Comparison of ENCODE assay signal across 9 cellular contexts in genomic region chr1:112904071-112904830, GRCh38. TPM values are rescaled to one million over a fixed set of nuclear protein-coding genes. Genes with fewer than 3 reads are reported as not detected.
DNase-seq lines count a peak whose midpoint lies in the region; ATAC-seq and TF ChIP-seq lines count a peak whose summit lies in the region.
"Had no signal": no experiment of that assay in that cellular context is flagged by ENCODE, and none has a peak within 500 bp of the region (broad histone marks: within the 10 kb centered on the region; RNA-seq: fewer than 3 reads in every experiment).

No MANE protein-coding gene starts in this region.

- peaks cover 2% of the 10 kb centered on the region for H3K36me3 Mint-ChIP-seq in activated CD4-positive, alpha-beta T cell treated with anti-CD3 and anti-CD28 coated beads, Interleukin-2, amount 10 ng/mL, durations not matched to agents 7 days and 5 days (ENCODE audit: low read depth)

- H3K4me3 ChIP-seq in foreskin fibroblast (ENCODE audit: low read depth in 1 of 2, low read length in 2 of 2) = no peak overlapping the region
- H3K4me3 ChIP-seq: BLaER1 had no signal

- DNase-seq in activated T-cell treated with anti-CD3 and anti-CD28 coated beads for 24 hours (ENCODE audit: low read depth) (peak; percentile 54), foreskin fibroblast (peak; percentile 71 to 76), middle frontal gyrus (ENCODE audit: extremely low spot score, low spot score) (no peak), NCI-H146 treated with DMSO at 0.1 percent for 48 hours (lab: John Stamatoyannopoulos, UW; ENCODE audit: unreplicated experiment) (no peak)
- no peak for DNase-seq in activated T-cell treated with anti-CD3 and anti-CD28 coated beads, Interleukin-2, amount 50 U/mL, for 1 hour
- peak; percentile 15 for DNase-seq in activated CD4-positive, alpha-beta T cell treated with anti-CD3 and anti-CD28 coated beads, Interleukin-2, amount 10 ng/mL, durations not matched to agents 7 days and 5 days
- DNase-seq in stimulated activated CD8-positive, alpha-beta memory T cell treated with anti-CD3 and anti-CD28 coated beads, Interleukin-7, amount 100 ng/mL, for 4 hours (ENCODE audit: low read depth in 2 of 2) = peak; percentile 27 to 29

- no peaks in the 10 kb centered on the region for H3K9me3 Mint-ChIP-seq in activated CD4-positive, alpha-beta T cell treated with anti-CD3 and anti-CD28 coated beads, Interleukin-2, amount 10 ng/mL, durations not matched to agents 7 days and 5 days

- no peaks in the 10 kb centered on the region for H3K27me3 Mint-ChIP-seq in activated CD4-positive, alpha-beta T cell treated with anti-CD3 and anti-CD28 coated beads, Interleukin-2, amount 10 ng/mL, durations not matched to agents 7 days and 5 days

- H3K4me3 Mint-ChIP-seq in activated CD4-positive, alpha-beta T cell treated with anti-CD3 and anti-CD28 coated beads, Interleukin-2, amount 10 ng/mL, durations not matched to agents 7 days and 5 days = no peak overlapping the region

- CTCF ChIA-PET in activated CD4-positive, alpha-beta T cell treated with anti-CD3 and anti-CD28 coated beads, Interleukin-2, amount 10 ng/mL, durations not matched to agents 7 days and 5 days (lab: Charles Lee) = interaction anchor here (1.2 kb wide), 1 partner anchor 55 kb away, joined by 3 read pairs; no protein-coding TSS in a partner anchor

- POLR2A ChIA-PET in activated CD4-positive, alpha-beta T cell treated with anti-CD3 and anti-CD28 coated beads, Interleukin-2, amount 10 ng/mL, durations not matched to agents 7 days and 5 days (lab: Charles Lee) = interaction anchor here (0.6 kb wide), 1 partner anchor 220 kb away, joined by 4 read pairs; no protein-coding TSS in a partner anchor

- no peak for ATAC-seq in HG03342 (IDR thresholded peaks at IDR 0.05; ENCODE audit: unreplicated experiment)

- H3K4me1 Mint-ChIP-seq in activated CD4-positive, alpha-beta T cell treated with anti-CD3 and anti-CD28 coated beads, Interleukin-2, amount 10 ng/mL, durations not matched to agents 7 days and 5 days = peaks cover 22% of the 10 kb centered on the region

- no peak for TF ChIP-seq CTCF in foreskin fibroblast (IDR thresholded peaks at IDR 0.05; ENCODE audit: low read depth, low read length)

- peak overlapping the region; percentile 62 for H3K27ac Mint-ChIP-seq in activated CD4-positive, alpha-beta T cell treated with anti-CD3 and anti-CD28 coated beads, Interleukin-2, amount 10 ng/mL, durations not matched to agents 7 days and 5 days

RNA-seq across cellular contexts. Expression of gene SLC16A1, which starts 51.7 kb away (rescaled TPM):
- total RNA-seq in activated CD4-positive, alpha-beta T cell treated with anti-CD3 and anti-CD28 coated beads, Interleukin-2, amount 10 ng/mL, durations not matched to agents 7 days and 5 days = 10 to 100 TPM; 54.0 to 55.4 TPM

Comparison
In these comparisons a context has a peak if more than half of its experiments do, and no peak if none do; other contexts are left out.
1. DNase-seq: peak in activated T-cell treated with anti-CD3 and anti-CD28 coated beads for 24 hours (single experiment), activated CD4-positive, alpha-beta T cell treated with anti-CD3 and anti-CD28 coated beads, Interleukin-2, amount 10 ng/mL, durations not matched to agents 7 days and 5 days (single experiment), foreskin fibroblast (2 of 2) and stimulated activated CD8-positive, alpha-beta memory T cell treated with anti-CD3 and anti-CD28 coated beads, Interleukin-7, amount 100 ng/mL, for 4 hours (2 of 2); none in activated T-cell treated with anti-CD3 and anti-CD28 coated beads, Interleukin-2, amount 50 U/mL, for 1 hour (single experiment), middle frontal gyrus (single experiment) and NCI-H146 treated with DMSO at 0.1 percent for 48 hours (single experiment).